8 cellular contexts compared by ENCODE assay signal in genomic region chrX:40468033-40468979, GRCh38.
DNase-seq lines count a peak whose midpoint lies in the region; ATAC-seq and TF ChIP-seq lines count a peak whose summit lies in the region.

No MANE protein-coding gene starts in this region.

- H3K4me1 ChIP-seq in CD4-positive, CD25-positive, alpha-beta regulatory T cell (ENCODE audit: control insufficient read depth, insufficient read depth, low read length, poor library complexity, severe bottlenecking): peaks cover 8% of the 10 kb centered on the region
- peaks cover 5% of the 10 kb centered on the region for H3K4me1 ChIP-seq in OCI-LY1 (ENCODE audit: insufficient read depth, low read length, severe bottlenecking)
- peaks cover 0 to 12% of the 10 kb centered on the region in 2 donors for H3K4me1 ChIP-seq in adrenal gland (replicated peaks in 1 of 2)
- H3K4me1 ChIP-seq in left ventricle myocardium inferior: peaks cover 17% of the 10 kb centered on the region
- peaks cover 16% of the 10 kb centered on the region for H3K4me1 ChIP-seq in smooth muscle cell (ENCODE audit: low read depth)

- no peaks in the 10 kb centered on the region for H3K27me3 ChIP-seq in CD4-positive, CD25-positive, alpha-beta regulatory T cell (ENCODE audit: control insufficient read depth, insufficient read depth, low read length)
- H3K27me3 ChIP-seq in OCI-LY1 (ENCODE audit: insufficient read depth, low read length) (no peaks in the 10 kb centered on the region), adrenal gland (no peaks in the 10 kb centered on the region), left ventricle myocardium inferior (ENCODE audit: low read depth) (no peaks in the 10 kb centered on the region), smooth muscle cell (ENCODE audit: low read depth) (no peaks in the 10 kb centered on the region)

- 36 to 56% (median 53%) methylated on average over 6 to 7 of the region's 7 CpGs for WGBS in adrenal gland, 4 donors
- WGBS in smooth muscle cell (ENCODE audit: low lambda C conversion rate): 59% methylated on average over 7 of the region's 7 CpGs

- H3K4me3 ChIP-seq in CD4-positive, CD25-positive, alpha-beta regulatory T cell (ENCODE audit: low read depth, low read length): no peak overlapping the region
- H3K4me3 ChIP-seq in OCI-LY1 (ENCODE audit: low read depth, low read length, poor library complexity, severe bottlenecking): no peak overlapping the region
- no peak overlapping the region for H3K4me3 ChIP-seq in adrenal gland
- H3K4me3 ChIP-seq in left ventricle myocardium inferior: no peak overlapping the region
- no peak overlapping the region for H3K4me3 ChIP-seq in smooth muscle cell

- TF ChIP-seq CTCF in OCI-LY1 (IDR thresholded peaks at IDR 0.05; ENCODE audit: low read length) (peak; percentile 35; the same call in 1 of the 2 replicates), adrenal gland (IDR thresholded peaks at IDR 0.05) (peak; percentile 13 to 56 (median 43)), left ventricle myocardium inferior (IDR thresholded peaks at IDR 0.05; ENCODE audit: borderline replicate concordance) (peak; percentile 50), smooth muscle cell (IDR thresholded peaks at IDR 0.05; ENCODE audit: borderline replicate concordance, insufficient read depth, poor library complexity, severe bottlenecking) (no peak)

- no peak overlapping the region for H3K27ac ChIP-seq in CD4-positive, CD25-positive, alpha-beta regulatory T cell (ENCODE audit: insufficient read depth, low read length, poor library complexity, severe bottlenecking)
- H3K27ac ChIP-seq in OCI-LY1 (ENCODE audit: low read depth, low read length, poor library complexity, severe bottlenecking): no peak overlapping the region
- H3K27ac ChIP-seq in adrenal gland: peak overlapping the region in 2 of 5 donors; percentile 28 to 47
- peak overlapping the region; percentile 48 for H3K27ac ChIP-seq in left ventricle myocardium inferior (replicated peaks)
- no peak overlapping the region for H3K27ac ChIP-seq in smooth muscle cell (ENCODE audit: low read depth)

- H3K36me3 ChIP-seq in CD4-positive, CD25-positive, alpha-beta regulatory T cell (ENCODE audit: control insufficient read depth, insufficient read depth, low read length): no peaks in the 10 kb centered on the region
- H3K36me3 ChIP-seq in OCI-LY1 (ENCODE audit: insufficient read depth, low read length) (no peaks in the 10 kb centered on the region), adrenal gland (replicated peaks in 1 of 2) (no peaks in the 10 kb centered on the region), left ventricle myocardium inferior (no peaks in the 10 kb centered on the region), smooth muscle cell (ENCODE audit: low read depth) (no peaks in the 10 kb centered on the region)

- TF ChIP-seq EP300 in Ishikawa (IDR thresholded peaks at IDR 0.05; ENCODE audit: borderline replicate concordance): no peak

- H3K9me3 Mint-ChIP-seq in CD4-positive, CD25-positive, alpha-beta regulatory T cell: peaks cover 0 to 4% (median 0%) of the 10 kb centered on the region in 7 donors

- H4K20me1 ChIP-seq in OCI-LY1 (ENCODE audit: insufficient read depth, low read length) (no peaks in the 10 kb centered on the region), smooth muscle cell (ENCODE audit: low read depth) (no peaks in the 10 kb centered on the region)

- peaks cover 10% of the 10 kb centered on the region for H3K27me3 Mint-ChIP-seq in CD4-positive, CD25-positive, alpha-beta regulatory T cell

- H3K36me3 Mint-ChIP-seq in CD4-positive, CD25-positive, alpha-beta regulatory T cell: no peaks in the 10 kb centered on the region

- H3F3A ChIP-seq in OCI-LY1 (ENCODE audit: insufficient read depth, low read length) (no peaks in the 10 kb centered on the region), smooth muscle cell (ENCODE audit: low read depth) (no peaks in the 10 kb centered on the region)

- H3K79me2 ChIP-seq in OCI-LY1 (ENCODE audit: insufficient read depth, low read length) (no peaks in the 10 kb centered on the region), smooth muscle cell (ENCODE audit: low read depth) (no peaks in the 10 kb centered on the region)

- peak in 1 of 2 donors; percentile 69 for ATAC-seq in CD4-positive, CD25-positive, alpha-beta regulatory T cell (ENCODE audit: low read depth in 2 of 2)
- ATAC-seq in GM18907 (IDR thresholded peaks at IDR 0.05; ENCODE audit: unreplicated experiment): peak; percentile 78
- peak; percentile 93 for ATAC-seq in sciatic nerve

- H2AFZ ChIP-seq in OCI-LY1 (ENCODE audit: low read length) (no peak overlapping the region), smooth muscle cell (ENCODE audit: low read depth) (no peak overlapping the region)

- no peaks in the 10 kb centered on the region for H3K9me2 ChIP-seq in OCI-LY1 (ENCODE audit: low read depth, low read length)

- peaks cover 0 to 46% (median 22%) of the 10 kb centered on the region in 4 donors for H3K4me1 Mint-ChIP-seq in CD4-positive, CD25-positive, alpha-beta regulatory T cell

- peak overlapping the region in 2 of 3 donors; percentile 32 to 90 for H3K27ac Mint-ChIP-seq in CD4-positive, CD25-positive, alpha-beta regulatory T cell

- TF ChIP-seq RAD21 in Ishikawa (IDR thresholded peaks at IDR 0.05; ENCODE audit: low read depth): peak; percentile 74

- peak in 1 of 3 donors; percentile 47 for DNase-seq in CD4-positive, CD25-positive, alpha-beta regulatory T cell
- DNase-seq in adrenal gland (peak; percentile 42 to 83 (median 65)), left ventricle myocardium inferior (peak; percentile 24), sciatic nerve (ENCODE audit: low spot score) (peak; percentile 70), smooth muscle cell (lab: John Stamatoyannopoulos, UW; ENCODE audit: unreplicated experiment) (no peak)

- no peak for TF ChIP-seq POLR2A in adrenal gland (IDR thresholded peaks at IDR 0.05)

- H3K9ac ChIP-seq in OCI-LY1 (ENCODE audit: low read length): no peak overlapping the region
- H3K9ac ChIP-seq in smooth muscle cell (ENCODE audit: low read depth): no peak overlapping the region

- H3K9me3 ChIP-seq in CD4-positive, CD25-positive, alpha-beta regulatory T cell (ENCODE audit: control insufficient read depth in 2 of 2, low read length in 2 of 2): no peaks in the 10 kb centered on the region
- H3K9me3 ChIP-seq in OCI-LY1 (ENCODE audit: low read length) (no peaks in the 10 kb centered on the region), adrenal gland (replicated peaks in 1 of 3) (no peaks in the 10 kb centered on the region), left ventricle myocardium inferior (replicated peaks) (no peaks in the 10 kb centered on the region), smooth muscle cell (replicated peaks; ENCODE audit: low read depth) (no peaks in the 10 kb centered on the region)

- H3K4me3 Mint-ChIP-seq in CD4-positive, CD25-positive, alpha-beta regulatory T cell: peak overlapping the region in 1 of 4 donors; percentile 32

- H3K4me2 ChIP-seq in OCI-LY1 (ENCODE audit: low read length) (no peak overlapping the region), smooth muscle cell (no peak overlapping the region)

- intact Hi-C loops in adrenal gland (cut with DNase I) (loop anchor here in 1 of 2 donors (10.0 kb wide), 1 partner anchor 294 kb away; no protein-coding TSS in a partner anchor), left ventricle myocardium inferior (cut with micrococcal nuclease) (no loop called here), sciatic nerve (cut with DNase I) (no loop called here)

TF ChIP-seq in Ishikawa, 13 proteins besides CTCF, POLR2A, EP300 and RAD21:
- TF ChIP-seq ZBTB7A (IDR thresholded peaks at IDR 0.05; ENCODE audit: low read depth) (no peak), TCF12 (IDR thresholded peaks at IDR 0.05; ENCODE audit: low read depth) (no peak), CEBPB (IDR thresholded peaks at IDR 0.05) (peak; percentile 16; the same call in 1 of the 2 replicates)
TF ChIP-seq in Ishikawa: peak in this region for 1.
